10 cellular contexts compared by ENCODE assay signal in the genomic region with DNA sequence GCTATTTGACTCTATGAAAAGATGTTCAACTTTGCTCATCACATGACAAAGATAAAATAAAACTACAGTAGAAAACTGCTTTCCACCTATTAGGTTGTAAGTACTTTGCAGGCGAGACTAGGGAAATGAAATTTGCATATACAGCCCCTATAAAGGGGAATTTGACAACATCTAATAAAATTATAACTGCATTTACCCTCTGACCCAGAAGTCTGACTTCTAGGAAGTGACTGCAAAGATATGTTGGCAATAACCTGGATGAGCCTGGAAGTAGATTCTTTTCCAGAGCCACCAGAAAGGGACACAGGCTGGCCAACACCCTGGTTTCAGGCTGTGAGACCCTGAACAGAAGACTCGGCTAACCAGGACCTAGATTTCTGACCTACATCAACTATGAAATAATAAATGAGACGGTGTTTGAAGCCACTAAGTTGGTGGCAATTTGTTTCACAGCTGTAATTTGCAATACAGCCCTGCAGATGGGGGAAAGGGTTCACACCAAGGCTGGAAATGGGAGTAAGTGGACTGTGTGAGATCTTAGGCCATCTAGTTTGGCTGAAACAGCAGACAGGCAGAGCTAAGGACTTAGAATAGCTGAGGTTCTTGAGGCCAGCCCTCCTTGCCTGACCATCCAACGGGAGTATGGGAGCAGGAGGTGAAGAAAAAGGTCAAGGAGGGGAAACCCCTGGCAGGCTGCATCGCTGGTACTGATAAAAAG.
DNase-seq lines count a peak whose midpoint lies in the region; ATAC-seq and TF ChIP-seq lines count a peak whose summit lies in the region.
"Had no signal": no experiment of that assay in that cellular context is flagged by ENCODE, and none has a peak within 500 bp of the region (broad histone marks: within the 10 kb centered on the region; RNA-seq: fewer than 3 reads in every experiment).

No MANE protein-coding gene starts in this region.

- no peak overlapping the region for H3K4me3 ChIP-seq in BE2C (ENCODE audit: low read depth, low read length)
- H3K4me3 ChIP-seq in breast epithelium = no peak overlapping the region
- H3K4me3 ChIP-seq in mesenchymal stem cell (ENCODE audit: insufficient read depth in 1 of 2, low read depth in 1 of 2, low read length in 2 of 2) = no peak overlapping the region

- H4K8ac ChIP-seq in mesenchymal stem cell (ENCODE audit: low read length) = no peak overlapping the region

- H3K4me1 ChIP-seq in BE2C (no peaks in the 10 kb centered on the region; the same call in 1 of the 2 replicates), breast epithelium (no peaks in the 10 kb centered on the region), mesenchymal stem cell (ENCODE audit: control insufficient read depth, insufficient read depth, low read depth, low read length) (peaks cover 3% of the 10 kb centered on the region)

- H2BK12ac ChIP-seq in mesenchymal stem cell (ENCODE audit: low read length in 2 of 2) = no peak overlapping the region

- H3K9me3 ChIP-seq in BE2C = no peaks in the 10 kb centered on the region
- no peaks in the 10 kb centered on the region for H3K9me3 ChIP-seq in breast epithelium
- H3K9me3 ChIP-seq in mesenchymal stem cell (ENCODE audit: control insufficient read depth, low read length) = no peaks in the 10 kb centered on the region

- no peaks in the 10 kb centered on the region for H3K36me3 ChIP-seq in BE2C
- H3K36me3 ChIP-seq in breast epithelium = no peaks in the 10 kb centered on the region
- no peaks in the 10 kb centered on the region for H3K36me3 ChIP-seq in mesenchymal stem cell (ENCODE audit: control insufficient read depth in 1 of 2, insufficient read depth in 2 of 2, low read depth in 1 of 2, low read length in 2 of 2)

- TF ChIP-seq POLR2A in breast epithelium (IDR thresholded peaks at IDR 0.05) = no peak

- H3K27me3 ChIP-seq in BE2C (no peaks in the 10 kb centered on the region), breast epithelium (no peaks in the 10 kb centered on the region), mesenchymal stem cell (ENCODE audit: control insufficient read depth in 1 of 2, insufficient read depth in 1 of 2, low read length in 2 of 2) (no peaks in the 10 kb centered on the region)

- H3K18ac ChIP-seq in mesenchymal stem cell (ENCODE audit: low read depth in 1 of 2, low read length in 2 of 2) = no peak overlapping the region

- intact Hi-C loops in breast epithelium (cut with DNase I; ENCODE audit: low total_unique reads) = no loop called here

- ATAC-seq in HG03520 (IDR thresholded peaks at IDR 0.05; ENCODE audit: unreplicated experiment) (no peak), HG03565 (IDR thresholded peaks at IDR 0.05; ENCODE audit: unreplicated experiment) (no peak)

- no peak overlapping the region for H2BK120ac ChIP-seq in mesenchymal stem cell (ENCODE audit: low read depth, low read length)

- no peak overlapping the region for H3K9ac ChIP-seq in mesenchymal stem cell (ENCODE audit: low read length)

- no peak overlapping the region for H4K91ac ChIP-seq in mesenchymal stem cell (ENCODE audit: low read length)

- peak; percentile 32; the same call in 1 of the 2 replicates for TF ChIP-seq RAD21 in Ishikawa (IDR thresholded peaks at IDR 0.05; ENCODE audit: low read depth)

- peaks cover 29% of the 10 kb centered on the region for H3K79me1 ChIP-seq in mesenchymal stem cell (replicated peaks; ENCODE audit: low read length, poor library complexity, severe bottlenecking)

- H2AFZ ChIP-seq in mesenchymal stem cell (ENCODE audit: low read depth, low read length) = no peak overlapping the region

- TF ChIP-seq EP300 in Ishikawa (IDR thresholded peaks at IDR 0.05; ENCODE audit: borderline replicate concordance) = no peak

- no peak for DNase-seq in BE2C
- no peak for DNase-seq in breast epithelium (ENCODE audit: low spot score in 2 of 2)
- peak; percentile 13 for DNase-seq in mesenchymal stem cell
- DNase-seq in activated CD4-positive, alpha-beta T cell treated with anti-CD3 and anti-CD28 coated beads for 1 hour = no peak
- DNase-seq in stimulated activated CD4-positive, alpha-beta T cell treated with anti-CD3 and anti-CD28 coated beads, Interleukin-1b, Interleukin-23, amount 100 ng/mL, for 48 hours = no peak
- DNase-seq: activated naive CD8-positive, alpha-beta T cell treated with anti-CD3 and anti-CD28 coated beads, Interleukin-2, amount 10 ng/mL, durations not matched to agents 7 days and 5 days; SW 1271 had no signal

- H3K14ac ChIP-seq in mesenchymal stem cell (ENCODE audit: low read length in 2 of 2) = no peak overlapping the region

- no peak overlapping the region for H2BK15ac ChIP-seq in mesenchymal stem cell (ENCODE audit: low read depth, poor library complexity, severe bottlenecking)

- 42% methylated on average over 3 of the region's 5 CpGs for WGBS in mesenchymal stem cell

- H2AK5ac ChIP-seq in mesenchymal stem cell (ENCODE audit: low read length, severe bottlenecking) = no peak overlapping the region

- no peak overlapping the region for H3K4ac ChIP-seq in mesenchymal stem cell (ENCODE audit: low read depth in 1 of 2, low read length in 2 of 2)

- TF ChIP-seq CTCF in BE2C (IDR thresholded peaks at IDR 0.05; ENCODE audit: low read depth, low read length) (peak; percentile 22; the same call in 1 of the 2 replicates), breast epithelium (IDR thresholded peaks at IDR 0.05) (no peak)

- H3K27ac ChIP-seq in breast epithelium (peak overlapping the region; percentile 3 to 18), mesenchymal stem cell (ENCODE audit: low read length, poor library complexity, severe bottlenecking) (no peak overlapping the region)

- H2BK5ac ChIP-seq in mesenchymal stem cell (ENCODE audit: low read depth, low read length, poor library complexity, severe bottlenecking) = no peak overlapping the region

- no peak overlapping the region for H3K23ac ChIP-seq in mesenchymal stem cell (ENCODE audit: low read length in 2 of 2)

- no peak overlapping the region for H3K4me2 ChIP-seq in mesenchymal stem cell (ENCODE audit: low read length, poor library complexity, severe bottlenecking)

TF ChIP-seq in Ishikawa, 13 proteins besides CTCF, POLR2A, EP300 and RAD21:
- TF ChIP-seq NFIC (IDR thresholded peaks at IDR 0.05) (no peak), CEBPB (IDR thresholded peaks at IDR 0.05) (no peak)
- TF ChIP-seq, protein P1, sequence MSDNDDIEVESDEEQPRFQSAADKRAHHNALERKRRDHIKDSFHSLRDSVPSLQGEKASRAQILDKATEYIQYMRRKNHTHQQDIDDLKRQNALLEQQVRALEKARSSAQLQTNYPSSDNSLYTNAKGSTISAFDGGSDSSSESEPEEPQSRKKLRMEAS (IDR thresholded peaks at IDR 0.05) = no peak
- TF ChIP-seq, protein P2, sequence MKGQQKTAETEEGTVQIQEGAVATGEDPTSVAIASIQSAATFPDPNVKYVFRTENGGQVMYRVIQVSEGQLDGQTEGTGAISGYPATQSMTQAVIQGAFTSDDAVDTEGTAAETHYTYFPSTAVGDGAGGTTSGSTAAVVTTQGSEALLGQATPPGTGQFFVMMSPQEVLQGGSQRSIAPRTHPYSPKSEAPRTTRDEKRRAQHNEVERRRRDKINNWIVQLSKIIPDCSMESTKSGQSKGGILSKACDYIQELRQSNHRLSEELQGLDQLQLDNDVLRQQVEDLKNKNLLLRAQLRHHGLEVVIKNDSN (IDR thresholded peaks at IDR 0.05) = no peak
- TF ChIP-seq, protein P3, sequence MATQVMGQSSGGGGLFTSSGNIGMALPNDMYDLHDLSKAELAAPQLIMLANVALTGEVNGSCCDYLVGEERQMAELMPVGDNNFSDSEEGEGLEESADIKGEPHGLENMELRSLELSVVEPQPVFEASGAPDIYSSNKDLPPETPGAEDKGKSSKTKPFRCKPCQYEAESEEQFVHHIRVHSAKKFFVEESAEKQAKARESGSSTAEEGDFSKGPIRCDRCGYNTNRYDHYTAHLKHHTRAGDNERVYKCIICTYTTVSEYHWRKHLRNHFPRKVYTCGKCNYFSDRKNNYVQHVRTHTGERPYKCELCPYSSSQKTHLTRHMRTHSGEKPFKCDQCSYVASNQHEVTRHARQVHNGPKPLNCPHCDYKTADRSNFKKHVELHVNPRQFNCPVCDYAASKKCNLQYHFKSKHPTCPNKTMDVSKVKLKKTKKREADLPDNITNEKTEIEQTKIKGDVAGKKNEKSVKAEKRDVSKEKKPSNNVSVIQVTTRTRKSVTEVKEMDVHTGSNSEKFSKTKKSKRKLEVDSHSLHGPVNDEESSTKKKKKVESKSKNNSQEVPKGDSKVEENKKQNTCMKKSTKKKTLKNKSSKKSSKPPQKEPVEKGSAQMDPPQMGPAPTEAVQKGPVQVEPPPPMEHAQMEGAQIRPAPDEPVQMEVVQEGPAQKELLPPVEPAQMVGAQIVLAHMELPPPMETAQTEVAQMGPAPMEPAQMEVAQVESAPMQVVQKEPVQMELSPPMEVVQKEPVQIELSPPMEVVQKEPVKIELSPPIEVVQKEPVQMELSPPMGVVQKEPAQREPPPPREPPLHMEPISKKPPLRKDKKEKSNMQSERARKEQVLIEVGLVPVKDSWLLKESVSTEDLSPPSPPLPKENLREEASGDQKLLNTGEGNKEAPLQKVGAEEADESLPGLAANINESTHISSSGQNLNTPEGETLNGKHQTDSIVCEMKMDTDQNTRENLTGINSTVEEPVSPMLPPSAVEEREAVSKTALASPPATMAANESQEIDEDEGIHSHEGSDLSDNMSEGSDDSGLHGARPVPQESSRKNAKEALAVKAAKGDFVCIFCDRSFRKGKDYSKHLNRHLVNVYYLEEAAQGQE (IDR thresholded peaks at IDR 0.05; ENCODE audit: low read depth) = no peak
